In genomic region chr1:109113787-109114568, GRCh38 we compare ENCODE assay signal across 1 cellular context.
TF ChIP-seq lines count a peak whose summit lies in the region.

ELAPOR1 (plus strand) TSS chr1:109114115; CDS start chr1:109114184, 69 bp downstream.

TF ChIP-seq in GM12878, 131 proteins besides CTCF, POLR2A, EP300 and RAD21 (continued from another document and continues in another):
- TF ChIP-seq ZBTB40 (IDR thresholded peaks at IDR 0.05; ENCODE audit: borderline replicate concordance) (no peak), RELA (IDR thresholded peaks at IDR 0.05; ENCODE audit: borderline replicate concordance, partially characterized antibody) (no peak), FOS (IDR thresholded peaks at IDR 0.05; ENCODE audit: borderline replicate concordance, extremely low read depth, insufficient read length) (no peak), NR2F1 (conservative IDR thresholded peaks at IDR 0.05) (no peak), MXI1 (IDR thresholded peaks at IDR 0.05; ENCODE audit: low read depth, low read length) (no peak), MYC (IDR thresholded peaks at IDR 0.05; ENCODE audit: insufficient read depth, insufficient read length, insufficient replicate concordance, low read length, severe bottlenecking) (no peak), GABPA (IDR thresholded peaks at IDR 0.05; ENCODE audit: low read depth) (no peak), HDAC2 (IDR thresholded peaks at IDR 0.05) (0 out of 2 replicates have a peak, but pooled peaks have one; percentile 69), YY1 (IDR thresholded peaks at IDR 0.05; ENCODE audit: low read depth, low read length) (no peak), EGR1 (IDR thresholded peaks at IDR 0.05; ENCODE audit: borderline replicate concordance in 1 of 2, low read depth in 2 of 2, low read length in 2 of 2) (no peak), SMC3 (IDR thresholded peaks at IDR 0.05; ENCODE audit: borderline replicate concordance, low read length) (no peak), RB1 (IDR thresholded peaks at IDR 0.05; ENCODE audit: borderline replicate concordance) (0 out of 2 replicates have a peak, but pooled peaks have one; percentile 36), SKIL (IDR thresholded peaks at IDR 0.05; ENCODE audit: low read depth, poor library complexity, severe bottlenecking) (no peak), PKNOX1 (IDR thresholded peaks at IDR 0.05) (0 out of 2 replicates have a peak, but pooled peaks have one; percentile 46), IKZF1 (conservative IDR thresholded peaks at IDR 0.05) (peak; percentile 25; the same call in 1 of the 2 replicates), TCF3 (IDR thresholded peaks at IDR 0.05; ENCODE audit: borderline replicate concordance, insufficient read depth, low read depth, low read length) (no peak), MEF2A (IDR thresholded peaks at IDR 0.05; ENCODE audit: insufficient read depth, low read depth, low read length) (no peak), TCF7 (IDR thresholded peaks at IDR 0.05; ENCODE audit: borderline replicate concordance) (no peak), BCLAF1 (IDR thresholded peaks at IDR 0.05) (no peak), SIX5 (IDR thresholded peaks at IDR 0.05; ENCODE audit: low read depth, low read length, severe bottlenecking) (no peak), IKZF2 (IDR thresholded peaks at IDR 0.05) (no peak), SRF (IDR thresholded peaks at IDR 0.05; ENCODE audit: low read depth in 2 of 2, low read length in 2 of 2) (no peak), TARDBP (IDR thresholded peaks at IDR 0.05; ENCODE audit: borderline replicate concordance) (no peak), ZNF687 (IDR thresholded peaks at IDR 0.05) (no peak), ELK1 (IDR thresholded peaks at IDR 0.05; ENCODE audit: low read depth, low read length) (no peak), GATAD2B (conservative IDR thresholded peaks at IDR 0.05; ENCODE audit: low read depth) (0 out of 2 replicates have a peak, but pooled peaks have one; percentile 35), STAT3 (IDR thresholded peaks at IDR 0.05; ENCODE audit: low read depth, low read length) (no peak), USF2 (IDR thresholded peaks at IDR 0.05; ENCODE audit: borderline replicate concordance, low read depth, low read length) (no peak), BHLHE40 (IDR thresholded peaks at IDR 0.05; ENCODE audit: borderline replicate concordance in 1 of 2, low read depth in 2 of 2, low read length in 1 of 2) (peak in 1 of 2 experiments; percentile 49; a peak in 2 of 4 replicates), ZNF384 (IDR thresholded peaks at IDR 0.05; ENCODE audit: borderline replicate concordance, low read depth, low read length) (no peak), CREM (IDR thresholded peaks at IDR 0.05; ENCODE audit: low read depth) (no peak), ZNF24 (IDR thresholded peaks at IDR 0.05) (no peak), BRCA1 (IDR thresholded peaks at IDR 0.05; ENCODE audit: low read depth, low read length) (no peak), SMARCA5 (IDR thresholded peaks at IDR 0.05) (no peak), MLLT1 (IDR thresholded peaks at IDR 0.05) (no peak), MYB (IDR thresholded peaks at IDR 0.05; ENCODE audit: borderline replicate concordance, low read depth, low read length) (no peak), CBFB (IDR thresholded peaks at IDR 0.05; ENCODE audit: low read depth) (no peak), ZBED1 (IDR thresholded peaks at IDR 0.05; ENCODE audit: borderline replicate concordance) (no peak), SUZ12 (IDR thresholded peaks at IDR 0.05; ENCODE audit: unreplicated experiment) (no peak), HDAC6 (IDR thresholded peaks at IDR 0.05; ENCODE audit: unreplicated experiment) (no peak), ZNF217 (IDR thresholded peaks at IDR 0.05) (no peak), POU2F2 (IDR thresholded peaks at IDR 0.05; ENCODE audit: borderline replicate concordance, low read depth, low read length) (no peak), SPI1 (IDR thresholded peaks at IDR 0.05; ENCODE audit: borderline replicate concordance, insufficient read depth, low read depth, low read length) (no peak), MTA3 (IDR thresholded peaks at IDR 0.05; ENCODE audit: borderline replicate concordance, low read length) (no peak), NR2C1 (IDR thresholded peaks at IDR 0.05) (no peak), DPF2 (IDR thresholded peaks at IDR 0.05) (peak; percentile 52; the same call in 1 of the 2 replicates)
